Comparison of ENCODE assay signal across 8 cellular contexts in the genomic region with DNA sequence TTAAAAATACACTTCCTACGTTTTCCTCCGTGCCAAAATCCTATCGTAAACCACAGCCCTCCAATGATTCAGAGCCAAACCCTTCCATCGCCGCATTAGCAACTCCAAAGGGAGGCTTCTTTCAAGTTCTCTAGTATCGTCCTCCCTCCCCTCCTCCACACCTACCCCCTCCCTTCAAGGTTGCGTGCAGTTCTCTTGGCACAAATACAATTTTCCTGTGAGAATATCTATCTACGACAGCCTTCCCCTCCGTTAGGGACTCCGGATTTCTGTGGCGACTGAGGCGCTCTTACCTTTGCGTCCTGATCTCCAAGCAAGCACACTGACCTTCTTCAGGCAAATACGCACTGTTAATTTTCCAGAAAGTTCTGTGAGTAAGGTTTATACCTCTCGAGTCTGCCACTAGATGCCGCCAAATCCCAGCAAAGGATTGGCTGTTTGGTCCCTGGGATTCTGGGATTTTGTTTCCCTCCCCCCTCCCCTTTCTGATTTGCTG. TPM values are rescaled to one million over a fixed set of nuclear protein-coding genes. Genes with fewer than 3 reads are reported as not detected.
DNase-seq lines count a peak whose midpoint lies in the region; ATAC-seq and TF ChIP-seq lines count a peak whose summit lies in the region.

No MANE protein-coding gene starts in this region.

- TF ChIP-seq CTCF in ovary (IDR thresholded peaks at IDR 0.05), result peak; percentile 36 to 78 (median 71)

- H3K4me1 ChIP-seq in SJCRH30 (no peaks in the 10 kb centered on the region; the same call in 1 of the 2 replicates), ovary (ENCODE audit: insufficient read depth) (no peaks in the 10 kb centered on the region)

- H3K9me3 Mint-ChIP-seq in activated naive CD4-positive, alpha-beta T cell treated with anti-CD3 and anti-CD28 coated beads, Interleukin-2, amount 50 U/mL, for 72 hours, result no peaks in the 10 kb centered on the region

- DNase-seq in DMS79 (lab: John Stamatoyannopoulos, UW), result peak; percentile 65
- DNase-seq in MG63, result peak; percentile 56
- DNase-seq in SJCRH30, result peak; percentile 85 to 95
- DNase-seq in activated naive CD4-positive, alpha-beta T cell treated with anti-CD3 and anti-CD28 coated beads, Interleukin-2, amount 50 U/mL, for 72 hours (ENCODE audit: low spot score in 2 of 2), result peak; percentile 30 to 59
- no peak for DNase-seq in Right ventricle myocardium inferior (ENCODE audit: missing footprints)
- peak; percentile 74 to 87 (median 80) for DNase-seq in ovary
- DNase-seq in ureter (ENCODE audit: low spot score), result peak; percentile 77

- peak in 1 of 2 donors; percentile 33 for ATAC-seq in activated naive CD4-positive, alpha-beta T cell treated with anti-CD3 and anti-CD28 coated beads, Interleukin-2, amount 50 U/mL, for 72 hours
- ATAC-seq in Right ventricle myocardium inferior (peak; percentile 14), GM21360 (IDR thresholded peaks at IDR 0.05; ENCODE audit: unreplicated experiment) (no peak)

- H3K36me3 ChIP-seq in MG63 (peaks cover 26% of the 10 kb centered on the region), SJCRH30 (peaks cover 32% of the 10 kb centered on the region), ovary (no peaks in the 10 kb centered on the region)

- TF ChIP-seq EP300 in ovary (IDR thresholded peaks at IDR 0.05), result no peak

- intact Hi-C loops in Right ventricle myocardium inferior (cut with DNase I), result loop anchor here (2.0 to 5.0 kb wide), 2 partner anchors 60 to 129 kb away; partner anchors contain the start of gene TCEAL1
- intact Hi-C loops in ovary (cut with DNase I), result loop anchor here (5.0 to 10.0 kb wide), 4 partner anchors 53 to 155 kb away; partner anchors contain the start of gene TCEAL1 (in 1 of the 4)

- H3K36me3 Mint-ChIP-seq in activated naive CD4-positive, alpha-beta T cell treated with anti-CD3 and anti-CD28 coated beads, Interleukin-2, amount 50 U/mL, for 72 hours, result peaks cover 4 to 10% of the 10 kb centered on the region in 2 donors

- TF ChIP-seq POLR2A in ovary (IDR thresholded peaks at IDR 0.05), result peak; percentile 54

- H3K27me3 ChIP-seq in MG63, result no peaks in the 10 kb centered on the region
- H3K27me3 ChIP-seq in SJCRH30, result no peaks in the 10 kb centered on the region
- no peaks in the 10 kb centered on the region for H3K27me3 ChIP-seq in ovary

- WGBS in ovary, 3 donors, result 19 to 26% (median 21%) methylated on average over 16 of the region's 16 CpGs

- H3K27ac Mint-ChIP-seq in activated naive CD4-positive, alpha-beta T cell treated with anti-CD3 and anti-CD28 coated beads, Interleukin-2, amount 50 U/mL, for 72 hours, result no peak overlapping the region

- H3K27ac ChIP-seq in SJCRH30 (peak overlapping the region; percentile 97), ovary (peak overlapping the region; percentile 91 to 92)

- H3K4me3 ChIP-seq in MG63, result peak overlapping the region; percentile 75
- peak overlapping the region; percentile 88 for H3K4me3 ChIP-seq in SJCRH30
- peak overlapping the region; percentile 55 for H3K4me3 ChIP-seq in ovary

- H3K9me3 ChIP-seq in MG63 (no peaks in the 10 kb centered on the region), SJCRH30 (replicated peaks) (no peaks in the 10 kb centered on the region), ovary (no peaks in the 10 kb centered on the region)

RNA-seq across cellular contexts. Expression of gene MORF4L2, which starts 1.2 kb away (rescaled TPM):
- 919 and 2,011 TPM in 2 replicates for total RNA-seq in MG63 (2014; rRNA removed; shearing (Covaris generic); ENCODE audit: low replicate concordance)
- 864 and 876 TPM in 2 replicates for total RNA-seq in SJCRH30 (2014; rRNA removed; shearing (Covaris generic))
- 100 to 1,000 TPM; 214 to 234 TPM for total RNA-seq in activated naive CD4-positive, alpha-beta T cell treated with anti-CD3 and anti-CD28 coated beads, Interleukin-2, amount 50 U/mL, for 72 hours
- total RNA-seq in Right ventricle myocardium inferior, result 159 TPM
- 100 to 1,000 TPM; 457 to 960 (median 603) TPM for total RNA-seq in ovary
- polyA plus RNA-seq in ovary, result 100 to 1,000 TPM; 730 to 773 TPM
- total RNA-seq in ureter, result 307 TPM

RNA-seq across cellular contexts. Expression of gene TMEM31, which starts 23.0 kb away (rescaled TPM):
- not detected in 2 replicates for total RNA-seq in MG63 (2014; rRNA removed; shearing (Covaris generic); ENCODE audit: low replicate concordance)
- not detected in 2 replicates for total RNA-seq in SJCRH30 (2014; rRNA removed; shearing (Covaris generic))
- 1 to 10 TPM in 1 of 2 donors, under 1 TPM in 1; 0.49 to 1.0 TPM for total RNA-seq in activated naive CD4-positive, alpha-beta T cell treated with anti-CD3 and anti-CD28 coated beads, Interleukin-2, amount 50 U/mL, for 72 hours
- total RNA-seq in Right ventricle myocardium inferior (not detected), ovary (1 to 10 TPM in 2 of 7 donors, under 1 TPM in 4, not detected in 1; 0.35 to 1.1 (median 0.60) TPM), ureter (not detected)
- polyA plus RNA-seq in ovary, result under 1 TPM; 0.58 to 0.85 TPM

RNA-seq across cellular contexts. Expression of gene TCEAL1, which starts 59.0 kb away (rescaled TPM):
- 25.0 and 63.8 TPM in 2 replicates for total RNA-seq in MG63 (2014; rRNA removed; shearing (Covaris generic); ENCODE audit: low replicate concordance)
- total RNA-seq in SJCRH30 (2014; rRNA removed; shearing (Covaris generic)), result 45.2 and 56.1 TPM in 2 replicates
- total RNA-seq in activated naive CD4-positive, alpha-beta T cell treated with anti-CD3 and anti-CD28 coated beads, Interleukin-2, amount 50 U/mL, for 72 hours, result 10 to 100 TPM in 1 of 2 donors, 1 to 10 TPM in 1; 7.4 to 11.4 TPM
- 25.0 TPM for total RNA-seq in Right ventricle myocardium inferior
- total RNA-seq in ovary, result 100 to 1,000 TPM; 112 to 525 (median 234) TPM
- polyA plus RNA-seq in ovary, result 100 to 1,000 TPM; 156 to 304 TPM
- total RNA-seq in ureter, result 53.7 TPM
